Comparison of ENCODE assay signal across 9 cellular contexts in the genomic region with DNA sequence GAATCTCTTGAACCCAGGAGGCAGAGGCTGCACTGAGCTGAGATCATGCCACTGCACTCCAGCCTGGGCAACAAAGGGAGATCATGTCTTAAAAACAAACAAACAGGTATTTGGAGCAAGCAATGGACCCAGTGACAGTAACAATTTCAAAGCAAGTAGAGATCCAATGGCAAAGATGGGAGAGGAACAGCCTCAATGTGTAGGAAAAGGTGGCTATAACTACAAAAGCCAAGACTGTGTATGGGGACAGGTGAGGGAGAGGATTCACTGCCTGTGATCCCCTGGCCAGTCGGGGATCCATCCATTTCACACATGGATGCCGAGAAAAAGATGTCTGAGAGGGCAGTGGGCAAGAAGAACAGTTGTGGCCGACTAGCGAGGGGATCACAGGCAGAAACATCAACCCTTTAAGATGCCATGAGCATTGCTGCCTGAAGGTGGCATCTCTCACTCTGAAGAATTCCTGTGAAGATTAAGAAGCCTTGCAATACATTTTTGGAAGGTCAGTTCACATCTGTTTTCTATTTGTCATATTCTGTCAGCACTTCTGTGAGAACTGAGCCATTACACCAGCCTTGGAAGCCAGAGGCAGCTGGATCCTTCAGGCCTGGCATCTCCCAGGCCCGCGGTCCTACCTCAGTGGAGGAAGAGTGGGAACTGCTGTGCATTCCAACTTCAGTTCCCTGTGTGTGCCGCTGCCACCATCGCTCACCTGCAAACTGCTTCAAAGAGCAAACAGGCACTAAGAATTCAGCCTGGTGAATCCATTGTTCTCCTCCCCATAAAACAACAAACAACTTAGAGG. TPM values are rescaled to one million over a fixed set of nuclear protein-coding genes. Genes with fewer than 3 reads are reported as not detected.
DNase-seq lines count a peak whose midpoint lies in the region; ATAC-seq and TF ChIP-seq lines count a peak whose summit lies in the region.
"Had no signal": no experiment of that assay in that cellular context is flagged by ENCODE, and none has a peak within 500 bp of the region (broad histone marks: within the 10 kb centered on the region; RNA-seq: fewer than 3 reads in every experiment).

No MANE protein-coding gene starts in this region.

- TF ChIP-seq CTCF in NB4 (IDR thresholded peaks at IDR 0.05; ENCODE audit: low read depth, low read length) (peak; percentile 58), sigmoid colon (IDR thresholded peaks at IDR 0.05) (peak; percentile 65 to 84 (median 74))

- no peaks in the 10 kb centered on the region for H3K36me3 ChIP-seq in sigmoid colon

- intact Hi-C loops in sigmoid colon (cut with DNase I) = loop anchor here (2.0 kb wide), 1 partner anchor 155 kb away; no protein-coding TSS in a partner anchor

- H3K27me3 ChIP-seq in sigmoid colon = no peaks in the 10 kb centered on the region

- TF ChIP-seq EP300 in sigmoid colon (IDR thresholded peaks at IDR 0.05) = no peak

- no peaks in the 10 kb centered on the region for H3K9me3 ChIP-seq in sigmoid colon

- 47 to 61% methylated on average over 8 of the region's 8 CpGs for WGBS in sigmoid colon, 2 donors

- no peak overlapping the region for H3K4me3 ChIP-seq in NB4 (ENCODE audit: low read depth, low read length)
- H3K4me3 ChIP-seq in sigmoid colon = no peak overlapping the region

- peaks cover 0 to 10% (median 6%) of the 10 kb centered on the region in 4 donors for H3K4me1 ChIP-seq in sigmoid colon

- in situ Hi-C loops in G401 (cut with HindIII; ENCODE audit: low sequenced_read_pairs) = no loop called here

- ATAC-seq in HG02571 (IDR thresholded peaks at IDR 0.05; ENCODE audit: unreplicated experiment) = no peak
- ATAC-seq: naive thymus-derived CD8-positive, alpha-beta T cell had no signal

- DNase-seq in 8988T = peak; percentile 30
- DNase-seq in G401 (ENCODE audit: low spot score) = peak; percentile 73
- peak; percentile 57 for DNase-seq in NB4 (ENCODE audit: low read depth)
- peak; percentile 79 for DNase-seq in astrocyte of the hippocampus (ENCODE audit: low read depth, low spot score)
- peak in 28 of 51 donors; percentile 3 to 70 (median 28) for DNase-seq in hypothalamus (lab: John Stamatoyannopoulos, UW)
- peak; percentile 70 for DNase-seq in sigmoid colon
- no peak for DNase-seq in stimulated activated CD4-positive, alpha-beta T cell treated with anti-CD3 and anti-CD28 coated beads, Interleukin-4, amount 100 ng/mL, for 4 hours

- peak overlapping the region in 2 of 4 donors; percentile 20 to 34 for H3K27ac ChIP-seq in sigmoid colon

- TF ChIP-seq POLR2A in NB4 (IDR thresholded peaks at IDR 0.05; ENCODE audit: extremely low read depth, insufficient read length) (no peak), sigmoid colon (IDR thresholded peaks at IDR 0.05) (no peak)

RNA-seq across cellular contexts. Expression of a gene that starts 54.5 kb away (rescaled TPM):
- total RNA-seq in G401 (2014; rRNA removed; shearing (Covaris generic)) = 14.2 and 20.6 TPM in 2 replicates
- total RNA-seq in sigmoid colon = 10 to 100 TPM; 33.8 to 48.4 (median 40.3) TPM
- polyA plus RNA-seq in sigmoid colon = 10 to 100 TPM in 2 of 3 donors, 1 to 10 TPM in 1; 7.6 to 18.0 (median 11.4) TPM

RNA-seq across cellular contexts. Expression of a gene that starts 56.1 kb away (rescaled TPM):
- total RNA-seq in G401 (2014; rRNA removed; shearing (Covaris generic)) = 37.8 and 60.3 TPM in 2 replicates
- 10 to 100 TPM; 13.3 to 61.2 (median 29.7) TPM for total RNA-seq in sigmoid colon
- polyA plus RNA-seq in sigmoid colon = 10 to 100 TPM; 16.6 to 19.8 (median 18.9) TPM

Comparison
In these comparisons a context has a peak if more than half of its experiments do, and no peak if none do; other contexts are left out.
1. DNase-seq: peak in 8988T (single experiment), G401 (single experiment), NB4 (single experiment), astrocyte of the hippocampus (single experiment), hypothalamus (28 of 51) and sigmoid colon (single experiment); none in stimulated activated CD4-positive, alpha-beta T cell treated with anti-CD3 and anti-CD28 coated beads, Interleukin-4, amount 100 ng/mL, for 4 hours (0 of 2).